ENCODE assay signal across 1 cellular context in genomic region chr6:4185419-4185818, GRCh38.
TF ChIP-seq lines count a peak whose summit lies in the region.

No MANE protein-coding gene starts in this region.

TF ChIP-seq in GM23338, 12 proteins besides CTCF, POLR2A, EP300 and RAD21:
- TF ChIP-seq ZNF114 (CRISPR knock-in tag; IDR thresholded peaks at IDR 0.05): no peak
- TF ChIP-seq POLR2AphosphoS5 (IDR thresholded peaks at IDR 0.05; ENCODE audit: low read depth): no peak
- no peak for TF ChIP-seq EZH2 (IDR thresholded peaks at IDR 0.05; ENCODE audit: low read depth, unreplicated experiment)
- no peak for TF ChIP-seq NANOG (IDR thresholded peaks at IDR 0.05; ENCODE audit: borderline replicate concordance)
- TF ChIP-seq, protein P1, sequence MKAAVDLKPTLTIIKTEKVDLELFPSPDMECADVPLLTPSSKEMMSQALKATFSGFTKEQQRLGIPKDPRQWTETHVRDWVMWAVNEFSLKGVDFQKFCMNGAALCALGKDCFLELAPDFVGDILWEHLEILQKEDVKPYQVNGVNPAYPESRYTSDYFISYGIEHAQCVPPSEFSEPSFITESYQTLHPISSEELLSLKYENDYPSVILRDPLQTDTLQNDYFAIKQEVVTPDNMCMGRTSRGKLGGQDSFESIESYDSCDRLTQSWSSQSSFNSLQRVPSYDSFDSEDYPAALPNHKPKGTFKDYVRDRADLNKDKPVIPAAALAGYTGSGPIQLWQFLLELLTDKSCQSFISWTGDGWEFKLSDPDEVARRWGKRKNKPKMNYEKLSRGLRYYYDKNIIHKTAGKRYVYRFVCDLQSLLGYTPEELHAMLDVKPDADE (IDR thresholded peaks at IDR 0.05): no peak
- TF ChIP-seq JUNB (IDR thresholded peaks at IDR 0.05; ENCODE audit: unreplicated experiment): no peak
- no peak for TF ChIP-seq REST (IDR thresholded peaks at IDR 0.05; ENCODE audit: unreplicated experiment)
- no peak for TF ChIP-seq EZH2phosphoT487 (IDR thresholded peaks at IDR 0.05; ENCODE audit: unreplicated experiment)
- TF ChIP-seq CREB1 (CRISPR knock-in tag; IDR thresholded peaks at IDR 0.05; ENCODE audit: low read depth): no peak
- TF ChIP-seq, protein P2, sequence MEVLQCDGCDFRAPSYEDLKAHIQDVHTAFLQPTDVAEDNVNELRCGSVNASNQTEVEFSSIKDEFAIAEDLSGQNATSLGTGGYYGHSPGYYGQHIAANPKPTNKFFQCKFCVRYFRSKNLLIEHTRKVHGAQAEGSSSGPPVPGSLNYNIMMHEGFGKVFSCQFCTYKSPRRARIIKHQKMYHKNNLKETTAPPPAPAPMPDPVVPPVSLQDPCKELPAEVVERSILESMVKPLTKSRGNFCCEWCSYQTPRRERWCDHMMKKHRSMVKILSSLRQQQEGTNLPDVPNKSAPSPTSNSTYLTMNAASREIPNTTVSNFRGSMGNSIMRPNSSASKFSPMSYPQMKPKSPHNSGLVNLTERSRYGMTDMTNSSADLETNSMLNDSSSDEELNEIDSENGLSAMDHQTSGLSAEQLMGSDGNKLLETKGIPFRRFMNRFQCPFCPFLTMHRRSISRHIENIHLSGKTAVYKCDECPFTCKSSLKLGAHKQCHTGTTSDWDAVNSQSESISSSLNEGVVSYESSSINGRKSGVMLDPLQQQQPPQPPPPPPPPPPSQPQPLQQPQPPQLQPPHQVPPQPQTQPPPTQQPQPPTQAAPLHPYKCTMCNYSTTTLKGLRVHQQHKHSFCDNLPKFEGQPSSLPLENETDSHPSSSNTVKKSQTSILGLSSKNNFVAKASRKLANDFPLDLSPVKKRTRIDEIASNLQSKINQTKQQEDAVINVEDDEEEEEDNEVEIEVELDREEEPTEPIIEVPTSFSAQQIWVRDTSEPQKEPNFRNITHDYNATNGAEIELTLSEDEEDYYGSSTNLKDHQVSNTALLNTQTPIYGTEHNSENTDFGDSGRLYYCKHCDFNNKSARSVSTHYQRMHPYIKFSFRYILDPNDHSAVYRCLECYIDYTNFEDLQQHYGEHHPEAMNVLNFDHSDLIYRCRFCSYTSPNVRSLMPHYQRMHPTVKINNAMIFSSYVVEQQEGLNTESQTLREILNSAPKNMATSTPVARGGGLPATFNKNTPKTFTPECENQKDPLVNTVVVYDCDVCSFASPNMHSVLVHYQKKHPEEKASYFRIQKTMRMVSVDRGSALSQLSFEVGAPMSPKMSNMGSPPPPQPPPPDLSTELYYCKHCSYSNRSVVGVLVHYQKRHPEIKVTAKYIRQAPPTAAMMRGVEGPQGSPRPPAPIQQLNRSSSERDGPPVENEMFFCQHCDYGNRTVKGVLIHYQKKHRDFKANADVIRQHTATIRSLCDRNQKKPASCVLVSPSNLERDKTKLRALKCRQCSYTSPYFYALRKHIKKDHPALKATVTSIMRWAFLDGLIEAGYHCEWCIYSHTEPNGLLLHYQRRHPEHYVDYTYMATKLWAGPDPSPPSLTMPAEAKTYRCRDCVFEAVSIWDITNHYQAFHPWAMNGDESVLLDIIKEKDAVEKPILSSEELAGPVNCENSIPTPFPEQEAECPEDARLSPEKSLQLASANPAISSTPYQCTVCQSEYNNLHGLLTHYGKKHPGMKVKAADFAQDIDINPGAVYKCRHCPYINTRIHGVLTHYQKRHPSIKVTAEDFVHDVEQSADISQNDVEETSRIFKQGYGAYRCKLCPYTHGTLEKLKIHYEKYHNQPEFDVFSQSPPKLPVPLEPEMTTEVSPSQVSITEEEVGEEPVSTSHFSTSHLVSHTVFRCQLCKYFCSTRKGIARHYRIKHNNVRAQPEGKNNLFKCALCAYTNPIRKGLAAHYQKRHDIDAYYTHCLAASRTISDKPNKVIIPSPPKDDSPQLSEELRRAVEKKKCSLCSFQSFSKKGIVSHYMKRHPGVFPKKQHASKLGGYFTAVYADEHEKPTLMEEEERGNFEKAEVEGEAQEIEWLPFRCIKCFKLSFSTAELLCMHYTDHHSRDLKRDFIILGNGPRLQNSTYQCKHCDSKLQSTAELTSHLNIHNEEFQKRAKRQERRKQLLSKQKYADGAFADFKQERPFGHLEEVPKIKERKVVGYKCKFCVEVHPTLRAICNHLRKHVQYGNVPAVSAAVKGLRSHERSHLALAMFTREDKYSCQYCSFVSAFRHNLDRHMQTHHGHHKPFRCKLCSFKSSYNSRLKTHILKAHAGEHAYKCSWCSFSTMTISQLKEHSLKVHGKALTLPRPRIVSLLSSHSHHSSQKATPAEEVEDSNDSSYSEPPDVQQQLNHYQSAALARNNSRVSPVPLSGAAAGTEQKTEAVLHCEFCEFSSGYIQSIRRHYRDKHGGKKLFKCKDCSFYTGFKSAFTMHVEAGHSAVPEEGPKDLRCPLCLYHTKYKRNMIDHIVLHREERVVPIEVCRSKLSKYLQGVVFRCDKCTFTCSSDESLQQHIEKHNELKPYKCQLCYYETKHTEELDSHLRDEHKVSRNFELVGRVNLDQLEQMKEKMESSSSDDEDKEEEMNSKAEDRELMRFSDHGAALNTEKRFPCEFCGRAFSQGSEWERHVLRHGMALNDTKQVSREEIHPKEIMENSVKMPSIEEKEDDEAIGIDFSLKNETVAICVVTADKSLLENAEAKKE (CRISPR knock-in tag; IDR thresholded peaks at IDR 0.05): no peak
- no peak for TF ChIP-seq STAT1 (IDR thresholded peaks at IDR 0.05; ENCODE audit: unreplicated experiment)
- TF ChIP-seq ZNF331 (CRISPR knock-in tag; IDR thresholded peaks at IDR 0.05; ENCODE audit: low read depth): no peak
